In the genomic region with DNA sequence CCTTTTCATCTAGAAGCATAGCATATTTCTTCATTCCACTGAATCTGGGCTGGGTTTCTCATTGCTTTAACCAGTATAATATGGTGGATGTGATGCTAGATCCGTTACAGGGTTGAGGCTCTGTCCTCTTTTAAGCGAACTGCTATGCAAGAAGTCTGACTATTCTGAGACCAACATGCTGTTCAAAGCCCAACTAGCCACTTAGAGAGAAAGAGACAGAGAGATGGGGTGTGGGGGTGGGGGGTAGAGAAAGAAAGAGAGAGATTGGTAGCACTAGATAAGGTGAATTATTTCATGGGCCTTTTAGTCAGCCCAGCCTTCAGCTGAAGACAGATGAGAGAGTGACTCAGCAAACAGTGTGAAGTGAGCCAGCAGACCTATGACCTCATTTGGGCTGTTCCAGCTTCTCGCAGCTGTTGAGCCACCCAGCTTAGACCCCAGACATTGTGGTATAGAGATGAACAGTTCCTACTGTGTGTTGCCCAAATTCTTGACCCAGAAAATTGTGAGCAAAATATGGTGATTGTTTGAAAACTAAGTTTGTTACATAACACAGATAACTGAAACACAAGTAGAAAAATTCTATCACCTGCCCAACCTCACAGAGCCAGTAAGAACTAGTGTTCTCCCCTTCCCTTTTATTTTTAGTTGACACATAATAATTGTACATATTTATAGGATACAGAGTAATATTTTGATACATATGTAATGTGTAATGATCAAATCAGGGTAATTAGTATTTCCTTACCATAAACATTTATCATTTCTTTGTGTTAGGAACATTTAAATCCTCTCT, we compare ENCODE assay signal across 8 cellular contexts. TPM values are rescaled to one million over a fixed set of nuclear protein-coding genes. Genes with fewer than 3 reads are reported as not detected.
DNase-seq lines count a peak whose midpoint lies in the region; ATAC-seq, FAIRE-seq and TF ChIP-seq lines count a peak whose summit lies in the region.

No MANE protein-coding gene starts in this region.

- ATAC-seq in A549 (peak; percentile 99), HG02973 (IDR thresholded peaks at IDR 0.05; ENCODE audit: unreplicated experiment) (peak; percentile 74), left lung (peak; percentile 92)

- no peak for TF ChIP-seq RAD21 in A549 (conservative IDR thresholded peaks at IDR 0.05 in 1 of 2, IDR thresholded peaks at IDR 0.05 in 1 of 2)

- peak overlapping the region; percentile 48 for H3K4me2 ChIP-seq in A549

- 59% methylated on average over 3 of the region's 3 CpGs for WGBS in A549 (ENCODE audit: missing lambda C conversion rate)

- H3K27ac ChIP-seq in A549 (peak overlapping the region; percentile 78 to 88), left lung (no peak overlapping the region), uterus (no peak overlapping the region)

- H3K9me3 ChIP-seq in A549 (no peaks in the 10 kb centered on the region), left lung (peaks cover 0 to 4% of the 10 kb centered on the region in 2 donors), uterus (no peaks in the 10 kb centered on the region)

- no peak for FAIRE-seq in A549 (lab: Jason Lieb, UNC)

- H3K4me1 ChIP-seq in A549 (peaks cover 18% of the 10 kb centered on the region), left lung (no peaks in the 10 kb centered on the region), uterus (no peaks in the 10 kb centered on the region)

- TF ChIP-seq EP300 in A549 (IDR thresholded peaks at IDR 0.05): no peak

- intact Hi-C loops in left lung (cut with DNase I): no loop called here
- intact Hi-C loops in uterus (cut with DNase I; ENCODE audit: low total_unique reads): no loop called here

- H3K27me3 ChIP-seq in left lung: no peaks in the 10 kb centered on the region
- H3K27me3 ChIP-seq in uterus: no peaks in the 10 kb centered on the region

- TF ChIP-seq POLR2A in A549 (IDR thresholded peaks at IDR 0.05; ENCODE audit: low read length) (no peak), uterus (IDR thresholded peaks at IDR 0.05) (no peak)

- DNase-seq in A549 (ENCODE audit: low read depth in 1 of 2, low spot score in 1 of 2) (peak; percentile 22 to 82), GM12865 (ENCODE audit: low read depth) (peak; percentile 24), NCI-H226 (peak; percentile 91), cardiac fibroblast (ENCODE audit: low read depth in 2 of 2) (peak; percentile 83 to 91), left lung (no peak), uterus (peak; percentile 41 to 45), cortex of kidney (lab: John Stamatoyannopoulos, UW) (no peak)

- POLR2A ChIA-PET in A549 (lab: Yijun Ruan, JAX): interaction anchor here (1.0 kb wide), 1 partner anchor 26 kb away, joined by 3 read pairs; no protein-coding TSS in a partner anchor

- CTCF ChIA-PET in A549 (lab: Yijun Ruan, JAX): no interaction called here

- H3K36me3 ChIP-seq in left lung (no peaks in the 10 kb centered on the region), uterus (no peaks in the 10 kb centered on the region)

- TF ChIP-seq CTCF in A549 (IDR thresholded peaks at IDR 0.05) (no peak), GM12865 (IDR thresholded peaks at IDR 0.05; ENCODE audit: insufficient read depth, low read depth, low read length, missing control alignments) (no peak), cardiac fibroblast (IDR thresholded peaks at IDR 0.05; ENCODE audit: low read depth, low read length) (no peak), left lung (IDR thresholded peaks at IDR 0.05) (no peak), uterus (IDR thresholded peaks at IDR 0.05) (no peak)

- H3K4me3 ChIP-seq in A549 (no peak overlapping the region), GM12865 (ENCODE audit: low read depth, low read length) (no peak overlapping the region), cardiac fibroblast (replicated peaks in 1 of 2; ENCODE audit: low read depth in 2 of 2, low read length in 2 of 2) (no peak overlapping the region), left lung (no peak overlapping the region), uterus (no peak overlapping the region)

TF ChIP-seq in A549, 52 proteins besides CTCF, POLR2A, EP300 and RAD21 (continues in another document):
- TF ChIP-seq CBX8 (IDR thresholded peaks at IDR 0.05) (no peak), MAFK (IDR thresholded peaks at IDR 0.05; ENCODE audit: partially characterized antibody) (peak; percentile 95), JUNB (IDR thresholded peaks at IDR 0.05) (peak; percentile 44; the same call in 1 of the 2 replicates), SMC3 (IDR thresholded peaks at IDR 0.05) (no peak), FOXS1 (CRISPR knock-in tag; IDR thresholded peaks at IDR 0.05) (no peak), CEBPB (IDR thresholded peaks at IDR 0.05) (no peak), SREBF2 (IDR thresholded peaks at IDR 0.05) (no peak), CHD2 (IDR thresholded peaks at IDR 0.05; ENCODE audit: low read length, partially characterized antibody) (no peak), HOXB13 (CRISPR knock-in tag; IDR thresholded peaks at IDR 0.05; ENCODE audit: low read depth) (0 out of 2 replicates have a peak, but pooled peaks have one; percentile 34), HOXA7 (CRISPR knock-in tag; IDR thresholded peaks at IDR 0.05) (no peak), POLR2AphosphoS2 (conservative IDR thresholded peaks at IDR 0.05; ENCODE audit: low read length) (no peak), JUN (IDR thresholded peaks at IDR 0.05) (0 out of 5 replicates have a peak, but pooled peaks of 1 of the 2 experiments have one; percentile 33), MYC (IDR thresholded peaks at IDR 0.05; ENCODE audit: borderline replicate concordance, low read length) (no peak), CBX2 (IDR thresholded peaks at IDR 0.05; ENCODE audit: borderline replicate concordance, low read depth) (no peak)
- TF ChIP-seq, protein P1, sequence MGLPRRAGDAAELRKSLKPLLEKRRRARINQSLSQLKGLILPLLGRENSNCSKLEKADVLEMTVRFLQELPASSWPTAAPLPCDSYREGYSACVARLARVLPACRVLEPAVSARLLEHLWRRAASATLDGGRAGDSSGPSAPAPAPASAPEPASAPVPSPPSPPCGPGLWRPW (IDR thresholded peaks at IDR 0.05): no peak
- TF ChIP-seq, protein P2, sequence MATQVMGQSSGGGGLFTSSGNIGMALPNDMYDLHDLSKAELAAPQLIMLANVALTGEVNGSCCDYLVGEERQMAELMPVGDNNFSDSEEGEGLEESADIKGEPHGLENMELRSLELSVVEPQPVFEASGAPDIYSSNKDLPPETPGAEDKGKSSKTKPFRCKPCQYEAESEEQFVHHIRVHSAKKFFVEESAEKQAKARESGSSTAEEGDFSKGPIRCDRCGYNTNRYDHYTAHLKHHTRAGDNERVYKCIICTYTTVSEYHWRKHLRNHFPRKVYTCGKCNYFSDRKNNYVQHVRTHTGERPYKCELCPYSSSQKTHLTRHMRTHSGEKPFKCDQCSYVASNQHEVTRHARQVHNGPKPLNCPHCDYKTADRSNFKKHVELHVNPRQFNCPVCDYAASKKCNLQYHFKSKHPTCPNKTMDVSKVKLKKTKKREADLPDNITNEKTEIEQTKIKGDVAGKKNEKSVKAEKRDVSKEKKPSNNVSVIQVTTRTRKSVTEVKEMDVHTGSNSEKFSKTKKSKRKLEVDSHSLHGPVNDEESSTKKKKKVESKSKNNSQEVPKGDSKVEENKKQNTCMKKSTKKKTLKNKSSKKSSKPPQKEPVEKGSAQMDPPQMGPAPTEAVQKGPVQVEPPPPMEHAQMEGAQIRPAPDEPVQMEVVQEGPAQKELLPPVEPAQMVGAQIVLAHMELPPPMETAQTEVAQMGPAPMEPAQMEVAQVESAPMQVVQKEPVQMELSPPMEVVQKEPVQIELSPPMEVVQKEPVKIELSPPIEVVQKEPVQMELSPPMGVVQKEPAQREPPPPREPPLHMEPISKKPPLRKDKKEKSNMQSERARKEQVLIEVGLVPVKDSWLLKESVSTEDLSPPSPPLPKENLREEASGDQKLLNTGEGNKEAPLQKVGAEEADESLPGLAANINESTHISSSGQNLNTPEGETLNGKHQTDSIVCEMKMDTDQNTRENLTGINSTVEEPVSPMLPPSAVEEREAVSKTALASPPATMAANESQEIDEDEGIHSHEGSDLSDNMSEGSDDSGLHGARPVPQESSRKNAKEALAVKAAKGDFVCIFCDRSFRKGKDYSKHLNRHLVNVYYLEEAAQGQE (IDR thresholded peaks at IDR 0.05): no peak
- TF ChIP-seq, protein P3, sequence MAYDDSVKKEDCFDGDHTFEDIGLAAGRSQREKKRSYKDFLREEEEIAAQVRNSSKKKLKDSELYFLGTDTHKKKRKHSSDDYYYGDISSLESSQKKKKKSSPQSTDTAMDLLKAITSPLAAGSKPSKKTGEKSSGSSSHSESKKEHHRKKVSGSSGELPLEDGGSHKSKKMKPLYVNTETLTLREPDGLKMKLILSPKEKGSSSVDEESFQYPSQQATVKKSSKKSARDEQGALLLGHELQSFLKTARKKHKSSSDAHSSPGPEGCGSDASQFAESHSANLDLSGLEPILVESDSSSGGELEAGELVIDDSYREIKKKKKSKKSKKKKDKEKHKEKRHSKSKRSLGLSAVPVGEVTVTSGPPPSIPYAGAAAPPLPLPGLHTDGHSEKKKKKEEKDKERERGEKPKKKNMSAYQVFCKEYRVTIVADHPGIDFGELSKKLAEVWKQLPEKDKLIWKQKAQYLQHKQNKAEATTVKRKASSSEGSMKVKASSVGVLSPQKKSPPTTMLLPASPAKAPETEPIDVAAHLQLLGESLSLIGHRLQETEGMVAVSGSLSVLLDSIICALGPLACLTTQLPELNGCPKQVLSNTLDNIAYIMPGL (CRISPR knock-in tag; IDR thresholded peaks at IDR 0.05; ENCODE audit: borderline replicate concordance): no peak
- TF ChIP-seq, protein P4, sequence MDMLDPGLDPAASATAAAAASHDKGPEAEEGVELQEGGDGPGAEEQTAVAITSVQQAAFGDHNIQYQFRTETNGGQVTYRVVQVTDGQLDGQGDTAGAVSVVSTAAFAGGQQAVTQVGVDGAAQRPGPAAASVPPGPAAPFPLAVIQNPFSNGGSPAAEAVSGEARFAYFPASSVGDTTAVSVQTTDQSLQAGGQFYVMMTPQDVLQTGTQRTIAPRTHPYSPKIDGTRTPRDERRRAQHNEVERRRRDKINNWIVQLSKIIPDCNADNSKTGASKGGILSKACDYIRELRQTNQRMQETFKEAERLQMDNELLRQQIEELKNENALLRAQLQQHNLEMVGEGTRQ (IDR thresholded peaks at IDR 0.05): no peak

RNA-seq across cellular contexts. Expression of a gene that starts 40.7 kb away (rescaled TPM):
- polyA plus RNA-seq in A549 (2011; rRNA removed): 15.3 and 17.9 TPM in 2 replicates
- polyA plus RNA-seq in A549 (2012; cell fraction: cytosol; rRNA removed): 2.3 and 2.7 TPM in 2 replicates
- polyA plus RNA-seq in A549 (2012; cell fraction: nucleus; rRNA removed): 1.2 and 2.0 TPM in 2 replicates
- polyA plus RNA-seq in A549 (2017; fragmentation: RNase III; extraction: RNeasy Plus Mini Kit Qiagen cat#74134 plus additional on column Dnase treatment): 9.6 to 11.4 TPM (median 10.9 TPM) in 3 replicates
- polyA minus RNA-seq in A549 (2011; rRNA and poly(A)+ RNA removed): 7.8 and 8.0 TPM in 2 replicates
- 10 to 100 TPM; 22.4 to 37.1 TPM for total RNA-seq in left lung
- 10 to 100 TPM; 13.3 to 75.1 (median 34.2) TPM for total RNA-seq in uterus

Comparison
In these comparisons a context has a peak if more than half of its experiments do, and no peak if none do; other contexts are left out.
1. DNase-seq: peak in A549 (2 of 2), GM12865 (single experiment), NCI-H226 (single experiment), cardiac fibroblast (2 of 2) and uterus (2 of 2); none in left lung (0 of 2) and cortex of kidney (single experiment).
2. H3K27ac ChIP-seq: peak in A549 (2 of 2); none in left lung (0 of 2) and uterus (0 of 2).
3. Peak in every context shown above with its lines, with median percentiles within 50 percentile points of each other: ATAC-seq.